25 cellular contexts compared by ENCODE assay signal in genomic region chr9:126341461-126341860, GRCh38. TPM values are rescaled to one million over a fixed set of nuclear protein-coding genes. Genes with fewer than 3 reads are reported as not detected.
DNase-seq lines count a peak whose midpoint lies in the region; ATAC-seq and TF ChIP-seq lines count a peak whose summit lies in the region.
"Had no signal": no experiment of that assay in that cellular context is flagged by ENCODE, and none has a peak within 500 bp of the region (broad histone marks: within the 10 kb centered on the region; RNA-seq: fewer than 3 reads in every experiment).

No MANE protein-coding gene starts in this region.

- no peaks in the 10 kb centered on the region for H3K4me1 Mint-ChIP-seq in activated CD4-positive, alpha-beta T cell treated with anti-CD3 and anti-CD28 coated beads, Interleukin-2, amount 10 ng/mL, durations not matched to agents 24 days and 14 days
- peaks cover 32% of the 10 kb centered on the region for H3K4me1 Mint-ChIP-seq in mesothelial cell of epicardium
- H3K4me1 Mint-ChIP-seq in CD8-positive, alpha-beta T cell (ENCODE audit: low read depth): peaks cover 26% of the 10 kb centered on the region

- H3K36me3 Mint-ChIP-seq in activated CD4-positive, alpha-beta T cell treated with anti-CD3 and anti-CD28 coated beads, Interleukin-2, amount 10 ng/mL, durations not matched to agents 24 days and 14 days (ENCODE audit: low read depth): no peaks in the 10 kb centered on the region
- peaks cover 26% of the 10 kb centered on the region for H3K36me3 Mint-ChIP-seq in mesothelial cell of epicardium
- H3K36me3 Mint-ChIP-seq in CD8-positive, alpha-beta T cell: peaks cover 68% of the 10 kb centered on the region

- no peaks in the 10 kb centered on the region for H3K4me1 ChIP-seq in CD8-positive, alpha-beta T cell (ENCODE audit: insufficient read depth, low read length)

- H3K9me3 ChIP-seq in CD8-positive, alpha-beta T cell (ENCODE audit: low read length): no peaks in the 10 kb centered on the region

- no peak overlapping the region for H3K27ac Mint-ChIP-seq in activated CD4-positive, alpha-beta T cell treated with anti-CD3 and anti-CD28 coated beads, Interleukin-2, amount 10 ng/mL, durations not matched to agents 24 days and 14 days
- H3K27ac Mint-ChIP-seq in mesothelial cell of epicardium: peak overlapping the region; percentile 41
- no peak overlapping the region for H3K27ac Mint-ChIP-seq in CD8-positive, alpha-beta T cell

- no peak for TF ChIP-seq CTCF in mesothelial cell of epicardium (IDR thresholded peaks at IDR 0.05; ENCODE audit: unreplicated experiment)
- no peak for TF ChIP-seq CTCF in CD8-positive, alpha-beta T cell (IDR thresholded peaks at IDR 0.05)

- no peaks in the 10 kb centered on the region for H3K9me3 Mint-ChIP-seq in activated CD4-positive, alpha-beta T cell treated with anti-CD3 and anti-CD28 coated beads, Interleukin-2, amount 10 ng/mL, durations not matched to agents 24 days and 14 days
- no peaks in the 10 kb centered on the region for H3K9me3 Mint-ChIP-seq in mesothelial cell of epicardium
- no peaks in the 10 kb centered on the region for H3K9me3 Mint-ChIP-seq in CD8-positive, alpha-beta T cell

- no peak overlapping the region for H3K4me3 ChIP-seq in CD8-positive, alpha-beta T cell (ENCODE audit: low read depth, low read length)
- H3K4me3 ChIP-seq: SK-N-MC had no signal

- H3K27ac ChIP-seq in caudate nucleus (ENCODE audit: low read depth, low read length): peak overlapping the region; percentile 92
- no peak overlapping the region for H3K27ac ChIP-seq in CD8-positive, alpha-beta T cell (ENCODE audit: low read depth, low read length)
- H3K27ac ChIP-seq: 22Rv1, C4-2B, KMS-11, RWPE1 had no signal

- no peak overlapping the region for H3K4me3 Mint-ChIP-seq in activated CD4-positive, alpha-beta T cell treated with anti-CD3 and anti-CD28 coated beads, Interleukin-2, amount 10 ng/mL, durations not matched to agents 24 days and 14 days
- H3K4me3 Mint-ChIP-seq in mesothelial cell of epicardium: no peak overlapping the region
- no peak overlapping the region for H3K4me3 Mint-ChIP-seq in CD8-positive, alpha-beta T cell

- peak; percentile 34 for DNase-seq in activated CD4-positive, alpha-beta T cell treated with anti-CD3 and anti-CD28 coated beads, Interleukin-2, amount 10 ng/mL, durations not matched to agents 24 days and 14 days
- DNase-seq in activated CD4-positive, alpha-beta T cell treated with anti-CD3 and anti-CD28 coated beads for 48 hours: no peak
- DNase-seq in caudate nucleus (lab: John Stamatoyannopoulos, UW): no peak
- DNase-seq in mesothelial cell of epicardium (ENCODE audit: low spot score in 2 of 2, unreplicated experiment in 2 of 2): no peak
- no peak for DNase-seq in kidney tubule cell (ENCODE audit: low spot score)
- no peak for DNase-seq in mesenteric fat pad (ENCODE audit: low spot score)
- no peak for DNase-seq in CD8-positive, alpha-beta T cell
- no peak for DNase-seq in NCI-H146 treated with DMSO at 0.1 percent for 48 hours (lab: John Stamatoyannopoulos, UW; ENCODE audit: unreplicated experiment)
- DNase-seq: DMS53; GOT3; HCEC 1CT; IMR-90; NCI-H1105; NCI-H1694; NCI-H2081; NCI-H2171; NCI-H345; NCI-H774; NK-92 treated with Interleukin-12 subunit alpha and Interleukin-12 subunit beta, amount 100 ng/mL, for 24 hours; SHP77 treated with DMSO at 0.1 percent for 48 hours had no signal

- peaks cover 6% of the 10 kb centered on the region for H3K36me3 ChIP-seq in CD8-positive, alpha-beta T cell (ENCODE audit: insufficient read depth, low read length)

- intact Hi-C loops in activated CD4-positive, alpha-beta T cell treated with anti-CD3 and anti-CD28 coated beads, Interleukin-2, amount 10 ng/mL, durations not matched to agents 24 days and 14 days (cut with micrococcal nuclease): no loop called here
- intact Hi-C loops in CD8-positive, alpha-beta T cell (cut with DNase I, micrococcal nuclease): no loop called here

- POLR2A ChIA-PET in CD8-positive, alpha-beta T cell (lab: Charles Lee): no interaction called here

- ATAC-seq in CD8-positive, alpha-beta T cell: no peak

- no peaks in the 10 kb centered on the region for H3K27me3 ChIP-seq in CD8-positive, alpha-beta T cell (ENCODE audit: insufficient read depth, low read length)

- H3K27me3 Mint-ChIP-seq in activated CD4-positive, alpha-beta T cell treated with anti-CD3 and anti-CD28 coated beads, Interleukin-2, amount 10 ng/mL, durations not matched to agents 24 days and 14 days: no peaks in the 10 kb centered on the region
- no peaks in the 10 kb centered on the region for H3K27me3 Mint-ChIP-seq in mesothelial cell of epicardium (ENCODE audit: low read depth)
- no peaks in the 10 kb centered on the region for H3K27me3 Mint-ChIP-seq in CD8-positive, alpha-beta T cell (ENCODE audit: low read depth)

- CTCF ChIA-PET in CD8-positive, alpha-beta T cell (lab: Charles Lee): interaction anchor here (0.9 to 2.7 kb wide), 2 partner anchors 13 to 150 kb away, joined by 3 to 11 read pairs; no protein-coding TSS in a partner anchor

RNA-seq across cellular contexts. Expression of gene MVB12B, which starts 14.8 kb away (rescaled TPM):
- 0.49 and 1.3 TPM in 2 replicates for total RNA-seq in activated CD4-positive, alpha-beta T cell treated with anti-CD3 and anti-CD28 coated beads, Interleukin-2, amount 10 ng/mL, durations not matched to agents 24 days and 14 days
- total RNA-seq in mesothelial cell of epicardium: 38.0 to 43.7 TPM (median 42.0 TPM) in 3 replicates
- total RNA-seq in mesenteric fat pad: 22.2 TPM
- 10 to 100 TPM; 25.7 to 26.9 TPM for total RNA-seq in CD8-positive, alpha-beta T cell

Comparison
In these comparisons a context has a peak if more than half of its experiments do, and no peak if none do; other contexts are left out.
1. RNA of gene MVB12B, which starts 14.8 kb away (total RNA-seq): 38.0 to 43.7 TPM in mesothelial cell of epicardium, 25.7 to 26.9 TPM in CD8-positive, alpha-beta T cell and 22.2 TPM in mesenteric fat pad (single experiment); 0.49 to 1.3 TPM in activated CD4-positive, alpha-beta T cell treated with anti-CD3 and anti-CD28 coated beads, Interleukin-2, amount 10 ng/mL, durations not matched to agents 24 days and 14 days; every median in the first group is over 10 times any median in the second.